8 cellular contexts compared by ENCODE assay signal in the genomic region with DNA sequence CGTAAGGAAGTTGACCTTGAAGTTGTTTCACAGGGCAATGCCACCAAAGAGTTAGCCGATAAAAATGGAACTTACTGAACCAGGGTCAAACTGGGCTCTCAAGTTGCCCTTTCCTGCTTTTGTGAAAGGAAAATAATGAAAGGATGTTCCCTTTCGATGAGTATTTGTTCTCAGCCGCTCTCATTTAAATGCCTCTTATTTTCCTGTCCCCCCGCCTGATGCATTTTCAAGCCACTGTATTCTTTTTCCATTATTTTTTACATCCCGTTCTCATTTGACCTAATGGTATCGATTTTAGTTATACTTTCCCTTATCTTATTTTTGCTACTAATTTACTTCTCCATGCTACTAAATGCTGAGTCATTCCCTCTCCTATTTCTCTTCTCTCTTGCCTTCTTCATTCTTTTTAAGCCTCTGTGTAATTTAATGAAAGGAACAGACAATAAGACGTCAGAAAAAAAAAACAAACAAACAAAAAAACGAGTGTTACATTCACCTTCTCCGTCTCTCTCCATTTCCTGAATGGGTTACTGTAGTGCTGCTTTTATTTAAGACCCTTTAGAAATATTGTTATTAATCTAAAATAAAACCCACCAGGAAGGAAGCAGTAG. TPM values are rescaled to one million over a fixed set of nuclear protein-coding genes. Genes with fewer than 3 reads are reported as not detected.
DNase-seq lines count a peak whose midpoint lies in the region; ATAC-seq and TF ChIP-seq lines count a peak whose summit lies in the region.

No MANE protein-coding gene starts in this region.

- intact Hi-C loops in heart left ventricle (cut with DNase I), result loop anchor here in 9 of 10 donors (1.0 to 10.0 kb wide), 13 partner anchors 26 to 496 kb away; a partner anchor contains a TSS
- intact Hi-C loops in Right ventricle myocardium superior (cut with DNase I), result loop anchor here (5.0 kb wide), 3 partner anchors 61 to 276 kb away; a partner anchor contains a TSS

- no peak for ATAC-seq in heart left ventricle
- no peak for ATAC-seq in Right ventricle myocardium superior (ENCODE audit: poor library complexity)
- peak; percentile 9 for ATAC-seq in SK-N-SH treated with all-trans-retinoic acid at 6 μM for 48 hours
- ATAC-seq in HG03097 (IDR thresholded peaks at IDR 0.05; ENCODE audit: low FRiP score, unreplicated experiment), result no peak

- peaks cover 3 to 45% (median 32%) of the 10 kb centered on the region in 12 donors for H3K4me1 ChIP-seq in heart left ventricle

- H3K27me3 ChIP-seq in heart left ventricle, result no peaks in the 10 kb centered on the region

- 0 to 2% (median 1%) methylated on average over 10 of the region's 10 CpGs for WGBS in heart left ventricle, 4 donors

- H3K4me3 ChIP-seq in heart left ventricle, result peak overlapping the region; percentile 72 to 97 (median 92)

- H3K27ac ChIP-seq in heart left ventricle, result peak overlapping the region; percentile 91 to 99 (median 96)

- TF ChIP-seq POLR2A in heart left ventricle (IDR thresholded peaks at IDR 0.05) (no peak), erythroblast (IDR thresholded peaks at IDR 0.05; ENCODE audit: low read length) (no peak)

- no peak for DNase-seq in heart left ventricle
- DNase-seq in Right ventricle myocardium superior, result no peak
- peak; percentile 42 to 61 for DNase-seq in erythroblast (lab: John Stamatoyannopoulos, UW)
- DNase-seq in non-pigmented ciliary epithelial cell (ENCODE audit: low read depth), result peak; percentile 6
- no peak for DNase-seq in NCI-H1436 treated with DMSO at 0.1 percent for 48 hours (lab: John Stamatoyannopoulos, UW)
- DNase-seq in cerebellar cortex (ENCODE audit: low spot score), result no peak

- H3K36me3 ChIP-seq in heart left ventricle, result peaks cover 0 to 31% (median 24%) of the 10 kb centered on the region in 9 donors

- no peaks in the 10 kb centered on the region for H3K9me3 ChIP-seq in heart left ventricle

- TF ChIP-seq CTCF in heart left ventricle (IDR thresholded peaks at IDR 0.05), result no peak

TF ChIP-seq in SK-N-SH treated with all-trans-retinoic acid at 6 μM for 48 hours, 23 proteins besides CTCF, POLR2A, EP300 and RAD21:
- TF ChIP-seq ZFP30 (CRISPR knock-in tag; IDR thresholded peaks at IDR 0.05) (no peak), OSR1 (CRISPR knock-in tag; IDR thresholded peaks at IDR 0.05) (no peak), TCF4 (CRISPR knock-in tag; IDR thresholded peaks at IDR 0.05; ENCODE audit: borderline replicate concordance) (no peak), ZNF8 (CRISPR knock-in tag; IDR thresholded peaks at IDR 0.05) (no peak), ZC3H10 (CRISPR knock-in tag; IDR thresholded peaks at IDR 0.05) (no peak), ZFP3 (CRISPR knock-in tag; IDR thresholded peaks at IDR 0.05) (no peak), PPARA (CRISPR knock-in tag; IDR thresholded peaks at IDR 0.05; ENCODE audit: borderline replicate concordance) (no peak), ZNF70 (CRISPR knock-in tag; IDR thresholded peaks at IDR 0.05) (no peak), SNAI2 (CRISPR knock-in tag; IDR thresholded peaks at IDR 0.05) (no peak)
- TF ChIP-seq, protein P1, sequence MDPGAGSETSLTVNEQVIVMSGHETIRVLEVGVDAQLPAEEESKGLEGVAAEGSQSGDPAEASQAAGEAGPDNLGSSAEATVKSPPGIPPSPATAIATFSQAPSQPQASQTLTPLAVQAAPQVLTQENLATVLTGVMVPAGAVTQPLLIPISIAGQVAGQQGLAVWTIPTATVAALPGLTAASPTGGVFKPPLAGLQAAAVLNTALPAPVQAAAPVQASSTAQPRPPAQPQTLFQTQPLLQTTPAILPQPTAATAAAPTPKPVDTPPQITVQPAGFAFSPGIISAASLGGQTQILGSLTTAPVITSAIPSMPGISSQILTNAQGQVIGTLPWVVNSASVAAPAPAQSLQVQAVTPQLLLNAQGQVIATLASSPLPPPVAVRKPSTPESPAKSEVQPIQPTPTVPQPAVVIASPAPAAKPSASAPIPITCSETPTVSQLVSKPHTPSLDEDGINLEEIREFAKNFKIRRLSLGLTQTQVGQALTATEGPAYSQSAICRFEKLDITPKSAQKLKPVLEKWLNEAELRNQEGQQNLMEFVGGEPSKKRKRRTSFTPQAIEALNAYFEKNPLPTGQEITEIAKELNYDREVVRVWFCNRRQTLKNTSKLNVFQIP (CRISPR knock-in tag; IDR thresholded peaks at IDR 0.05; ENCODE audit: borderline replicate concordance, low read depth), result no peak
TF ChIP-seq in SK-N-SH treated with all-trans-retinoic acid at 6 μM for 48 hours: peak in this region for 0.

RNA-seq across cellular contexts. Expression of a gene that starts 0.7 kb away (rescaled TPM):
- total RNA-seq in heart left ventricle, result 100 to 1,000 TPM in 2 of 9 donors, 10 to 100 TPM in 7; 59.6 to 107 (median 89.7) TPM
- polyA plus RNA-seq in heart left ventricle, result 10 to 100 TPM; 62.9 to 75.2 TPM
- total RNA-seq in Right ventricle myocardium superior, result 101 TPM

RNA-seq across cellular contexts. Expression of a gene that starts 26.2 kb away (rescaled TPM):
- total RNA-seq in heart left ventricle (1 to 10 TPM in 4 of 9 donors, under 1 TPM in 5; 0.50 to 2.4 (median 0.88) TPM), Right ventricle myocardium superior (1.7 TPM)
- under 1 TPM; 0.15 to 0.46 TPM for polyA plus RNA-seq in heart left ventricle

Comparison
In these comparisons a context has a peak if more than half of its experiments do, and no peak if none do; other contexts are left out.
1. DNase-seq: peak in erythroblast (2 of 2) and non-pigmented ciliary epithelial cell (single experiment); none in heart left ventricle (0 of 5), Right ventricle myocardium superior (single experiment), NCI-H1436 treated with DMSO at 0.1 percent for 48 hours (single experiment) and cerebellar cortex (single experiment).